Comparison of ENCODE assay signal across 8 cellular contexts in genomic region chr3:141739731-141740130, GRCh38. TPM values are rescaled to one million over a fixed set of nuclear protein-coding genes. Genes with fewer than 3 reads are reported as not detected.
A peak's percentile ranks its signal among the peaks of the same experiment; 100 is the strongest.
DNase-seq lines count a peak whose midpoint lies in the region; ATAC-seq and TF ChIP-seq lines count a peak whose summit lies in the region.

No MANE protein-coding gene starts in this region.

- H3K4me1 ChIP-seq in GM23248 (ENCODE audit: insufficient read depth) (peaks cover 36% of the 10 kb centered on the region), skeletal muscle tissue (ENCODE audit: control insufficient read depth in 3 of 3, insufficient read depth in 3 of 3, low read length in 3 of 3) (peaks cover 22 to 33% (median 26%) of the 10 kb centered on the region in 3 donors)

- DNase-seq in GM23248 (no peak), fibroblast of pulmonary artery (ENCODE audit: low read depth) (no peak), T-helper 9 cell (no peak), NCI-H2107 (lab: John Stamatoyannopoulos, UW) (no peak)

- no peaks in the 10 kb centered on the region for H3K9me2 ChIP-seq in GM23248 (ENCODE audit: insufficient read depth)
- no peaks in the 10 kb centered on the region for H3K9me2 ChIP-seq in SU-DHL-6 (replicated peaks; ENCODE audit: insufficient read depth, low read length)

- H3K79me2 ChIP-seq in GM23248 (ENCODE audit: insufficient read depth) (peaks cover 66% of the 10 kb centered on the region), SU-DHL-6 (ENCODE audit: insufficient read depth, low read length) (peaks cover 66% of the 10 kb centered on the region)

- ATAC-seq in HG03460 (IDR thresholded peaks at IDR 0.05; ENCODE audit: unreplicated experiment) (no peak), GM21381 (IDR thresholded peaks at IDR 0.05; ENCODE audit: unreplicated experiment) (no peak)

- H4K20me1 ChIP-seq in GM23248 (ENCODE audit: insufficient read depth) (no peaks in the 10 kb centered on the region; the same call in none of the 2 replicates), SU-DHL-6 (ENCODE audit: low read depth, low read length) (peaks cover 25% of the 10 kb centered on the region)

- H3K9ac ChIP-seq in GM23248 (peak overlapping the region; percentile 94), SU-DHL-6 (ENCODE audit: low read length) (peak overlapping the region; percentile 92), skeletal muscle tissue (ENCODE audit: low read depth in 1 of 3, low read length in 3 of 3) (peak overlapping the region; percentile 94 to 98 (median 98))

- peak overlapping the region; percentile 100 for H3K4me2 ChIP-seq in GM23248 (ENCODE audit: unreplicated experiment)
- H3K4me2 ChIP-seq in SU-DHL-6 (ENCODE audit: low read depth, low read length, poor library complexity, severe bottlenecking): peak overlapping the region; percentile 85

- H2AFZ ChIP-seq in GM23248 (no peak overlapping the region), SU-DHL-6 (ENCODE audit: low read depth, low read length, severe bottlenecking) (no peak overlapping the region)

- no peaks in the 10 kb centered on the region for H3K9me3 ChIP-seq in GM23248 (ENCODE audit: low read depth)
- H3K9me3 ChIP-seq in SU-DHL-6 (ENCODE audit: insufficient read depth, low read length): no peaks in the 10 kb centered on the region
- no peaks in the 10 kb centered on the region for H3K9me3 ChIP-seq in skeletal muscle tissue (ENCODE audit: control insufficient read depth in 3 of 3, low read length in 3 of 3)

- H3K4me3 ChIP-seq in GM23248 (peak overlapping the region; percentile 92), SU-DHL-6 (ENCODE audit: insufficient read depth, low read length, poor library complexity, severe bottlenecking) (peak overlapping the region; percentile 74), fibroblast of pulmonary artery (replicated peaks; ENCODE audit: low read depth, low read length) (peak overlapping the region; percentile 100), skeletal muscle tissue (ENCODE audit: low read length in 3 of 3) (peak overlapping the region; percentile 97 to 99 (median 99))

- peaks cover 26% of the 10 kb centered on the region; the same call in 1 of the 2 replicates for H3K36me3 ChIP-seq in GM23248 (ENCODE audit: low read depth)
- peaks cover 13% of the 10 kb centered on the region; the same call in 1 of the 2 replicates for H3K36me3 ChIP-seq in SU-DHL-6 (ENCODE audit: low read length)
- no peaks in the 10 kb centered on the region for H3K36me3 ChIP-seq in skeletal muscle tissue (ENCODE audit: control insufficient read depth in 3 of 3, insufficient read depth in 3 of 3, low read length in 3 of 3)

- 97% methylated on average over 2 of the region's 2 CpGs for WGBS in GM23248 (ENCODE audit: low coverage in 1 of 2, low lambda C conversion rate in 2 of 2, missing lambda C conversion rate in 2 of 2), 2 experiments

- H3K27ac ChIP-seq in GM23248 (peak overlapping the region; percentile 90), SU-DHL-6 (ENCODE audit: low read depth, low read length) (no peak overlapping the region), skeletal muscle tissue (ENCODE audit: low read depth, low read length) (peak overlapping the region; percentile 88)

- no peaks in the 10 kb centered on the region for H3K27me3 ChIP-seq in GM23248 (replicated peaks; ENCODE audit: insufficient read depth)
- H3K27me3 ChIP-seq in SU-DHL-6 (ENCODE audit: low read length): no peaks in the 10 kb centered on the region
- H3K27me3 ChIP-seq in skeletal muscle tissue (ENCODE audit: control insufficient read depth in 3 of 3, insufficient read depth in 3 of 3, low read length in 3 of 3): no peaks in the 10 kb centered on the region

- no peak for TF ChIP-seq CTCF in SU-DHL-6 (IDR thresholded peaks at IDR 0.05; ENCODE audit: insufficient read depth, low read length, poor library complexity, severe bottlenecking)
- TF ChIP-seq CTCF in fibroblast of pulmonary artery (IDR thresholded peaks at IDR 0.05; ENCODE audit: low read length, missing control alignments): no peak

- H3F3A ChIP-seq in GM23248 (ENCODE audit: insufficient read depth) (peaks cover 11% of the 10 kb centered on the region), SU-DHL-6 (ENCODE audit: insufficient read depth) (peaks cover 3% of the 10 kb centered on the region; the same call in 1 of the 2 replicates)

- in situ Hi-C loops in GM23248 (cut with MboI): no loop called here

RNA-seq across cellular contexts. Expression of gene RNF7, which starts 1.6 kb away (rescaled TPM):
- total RNA-seq in GM23248 (2014; rRNA removed; shearing (Covaris generic)): 115 and 198 TPM in 2 replicates
- polyA plus RNA-seq in GM23248 (2016; fragmentation: Nextera tagmentation; extraction: Ambion mirVana): 233 and 234 TPM in 2 replicates
- 26.1 TPM for total RNA-seq in skeletal muscle tissue

RNA-seq across cellular contexts. Expression of gene GRK7, which starts 23.5 kb away (rescaled TPM):
- not detected in 2 replicates for total RNA-seq in GM23248 (2014; rRNA removed; shearing (Covaris generic))
- 0.08 TPM in 1 of 2 replicates, not detected in the other for polyA plus RNA-seq in GM23248 (2016; fragmentation: Nextera tagmentation; extraction: Ambion mirVana)
- not detected for total RNA-seq in skeletal muscle tissue
